In the genomic region with DNA sequence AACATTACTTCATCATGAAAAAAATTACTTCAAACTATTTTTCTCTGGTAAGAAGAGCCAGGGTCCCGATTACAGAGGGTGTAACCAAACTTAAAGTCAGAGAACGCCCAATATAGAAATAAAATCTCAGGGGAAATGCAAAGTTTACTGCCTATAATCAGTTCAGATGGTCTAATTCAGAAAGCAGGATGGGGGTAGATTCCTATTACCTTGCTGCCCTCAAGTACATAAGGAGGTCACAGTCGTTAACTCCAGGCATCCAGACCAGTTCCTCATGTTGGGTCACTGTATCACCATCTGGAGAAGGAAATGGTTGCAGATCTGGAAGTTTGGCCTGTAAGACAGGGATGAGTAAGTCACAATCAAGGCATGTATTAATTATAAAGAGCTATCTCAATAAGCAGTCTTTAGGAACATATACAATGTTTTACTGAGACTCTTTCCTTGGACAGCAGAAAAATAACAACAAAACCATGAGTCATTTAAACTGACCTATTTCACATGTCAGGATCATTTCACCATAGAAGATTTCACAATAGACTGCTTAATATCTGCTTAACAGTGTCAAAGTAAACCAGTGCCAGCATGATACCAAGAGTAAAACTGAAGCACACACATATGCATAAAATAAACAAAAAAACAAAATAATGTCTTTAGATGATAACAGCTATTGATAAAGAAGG, we compare ENCODE assay signal across 10 cellular contexts.
DNase-seq lines count a peak whose midpoint lies in the region; TF ChIP-seq lines count a peak whose summit lies in the region.
"Had no signal": no experiment of that assay in that cellular context is flagged by ENCODE, and none has a peak within 500 bp of the region (broad histone marks: within the 10 kb centered on the region; RNA-seq: fewer than 3 reads in every experiment).

No MANE protein-coding gene starts in this region.

- no peak for TF ChIP-seq CTCF in coronary artery (IDR thresholded peaks at IDR 0.05)

- H3K27ac ChIP-seq in coronary artery, result peak overlapping the region; percentile 41 to 64

- peak; percentile 77 to 80 for DNase-seq in AML-193 (lab: John Stamatoyannopoulos, UW)
- peak; percentile 74 for DNase-seq in LHCN-M2 (ENCODE audit: low read depth)
- DNase-seq in coronary artery (ENCODE audit: low spot score), result no peak
- peak; percentile 32 for DNase-seq in myocyte (ENCODE audit: low read depth)
- DNase-seq in hepatic stellate cell (ENCODE audit: low spot score), result no peak
- DNase-seq in COLO829 (ENCODE audit: low spot score), result no peak
- no peak for DNase-seq in DMS79 (lab: John Stamatoyannopoulos, UW)
- no peak for DNase-seq in NCI-H146 (lab: John Stamatoyannopoulos, UW)
- DNase-seq: DND-41, NCI-H510A had no signal

- no peak overlapping the region for H3K4me3 ChIP-seq in coronary artery

Comparison
In these comparisons a context has a peak if more than half of its experiments do, and no peak if none do; other contexts are left out.
1. DNase-seq: peak in AML-193 (2 of 2), LHCN-M2 (single experiment) and myocyte (single experiment); none in coronary artery (single experiment), hepatic stellate cell (single experiment), COLO829 (single experiment), DMS79 (single experiment) and NCI-H146 (single experiment).